In the genomic region with DNA sequence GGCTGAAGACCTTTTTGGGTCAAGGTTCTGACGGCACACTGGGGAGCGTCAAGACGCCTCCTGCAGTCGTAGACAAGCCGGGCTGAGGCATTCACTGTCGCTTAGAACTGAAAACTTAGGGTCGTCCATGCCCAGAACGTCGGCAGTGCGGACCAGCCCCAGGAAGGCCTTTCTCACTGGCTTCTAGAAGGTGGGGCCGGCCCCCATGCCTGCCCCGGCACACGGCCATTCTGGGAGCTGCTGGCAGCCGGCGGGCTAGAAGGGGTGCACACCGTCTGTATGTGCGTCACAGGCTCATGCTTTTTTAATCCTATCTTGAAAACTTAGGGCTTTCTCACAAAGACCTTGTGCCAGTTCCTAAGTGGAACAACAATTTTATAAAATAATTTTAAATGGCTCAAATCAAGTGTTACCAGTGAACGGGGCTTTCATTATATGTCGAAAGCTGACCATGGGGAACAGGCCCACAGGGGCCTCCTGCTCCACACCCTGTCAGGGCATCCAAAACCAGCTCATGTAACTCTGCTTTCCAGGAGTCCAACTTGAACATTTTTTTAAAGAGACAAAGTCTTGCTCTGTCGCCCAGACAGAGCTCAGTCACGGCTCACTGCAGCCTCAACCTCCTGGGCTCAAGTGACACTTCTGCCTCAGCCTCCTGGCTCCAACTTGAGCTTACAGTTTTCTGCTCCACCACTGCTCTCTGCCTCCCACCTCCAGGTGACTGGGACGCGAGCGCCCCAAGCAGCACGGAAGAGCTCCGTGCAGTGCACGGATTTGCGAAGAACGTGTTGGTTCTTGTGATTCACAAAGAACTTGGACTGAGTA, we compare ENCODE assay signal across 10 cellular contexts.
DNase-seq lines count a peak whose midpoint lies in the region; ATAC-seq and TF ChIP-seq lines count a peak whose summit lies in the region.
"Had no signal": no experiment of that assay in that cellular context is flagged by ENCODE, and none has a peak within 500 bp of the region (broad histone marks: within the 10 kb centered on the region; RNA-seq: fewer than 3 reads in every experiment).

No MANE protein-coding gene starts in this region.

- peak overlapping the region; percentile 2; the same call in 1 of the 2 replicates for H3K4me3 ChIP-seq in GM23248
- no peak overlapping the region for H3K4me3 ChIP-seq in retinal pigment epithelial cell (ENCODE audit: low read length)
- H3K4me3 ChIP-seq: lung had no signal

- intact Hi-C loops in activated B cell treated with CpG ODN at 0.5 μM for 24 hours (cut with micrococcal nuclease), result no loop called here

- TF ChIP-seq CTCF in activated B cell treated with CpG ODN at 0.5 μM for 24 hours (IDR thresholded peaks at IDR 0.05) (no peak), retinal pigment epithelial cell (conservative IDR thresholded peaks at IDR 0.05; ENCODE audit: low read depth, low read length) (peak; percentile 38)

- no peaks in the 10 kb centered on the region for H3K27me3 ChIP-seq in GM23248 (replicated peaks; ENCODE audit: insufficient read depth)

- WGBS in GM23248 (ENCODE audit: low coverage in 1 of 2, low lambda C conversion rate in 2 of 2, missing lambda C conversion rate in 2 of 2), 2 experiments, result 18 to 24% methylated on average over 29 of the region's 29 CpGs

- no peak overlapping the region for H3K4me3 Mint-ChIP-seq in activated B cell treated with CpG ODN at 0.5 μM for 24 hours

- peak; percentile 19 for ATAC-seq in activated B cell treated with CpG ODN at 0.5 μM for 24 hours (ENCODE audit: low read depth)
- no peak for ATAC-seq in HG03108 (IDR thresholded peaks at IDR 0.05; ENCODE audit: unreplicated experiment)

- no peaks in the 10 kb centered on the region for H3K27me3 Mint-ChIP-seq in activated B cell treated with CpG ODN at 0.5 μM for 24 hours

- H3K4me1 ChIP-seq in GM23248 (ENCODE audit: insufficient read depth), result peaks cover 14% of the 10 kb centered on the region; the same call in 1 of the 2 replicates

- in situ Hi-C loops in GM23248 (cut with MboI), result no loop called here

- POLR2A ChIA-PET in activated B cell treated with CpG ODN at 0.5 μM for 24 hours (lab: Charles Lee), result interaction anchor here (1.5 to 1.9 kb wide), 2 partner anchors 98 to 109 kb away, joined by 3 to 6 read pairs; no protein-coding TSS in a partner anchor

- peaks cover 84% of the 10 kb centered on the region for H4K20me1 ChIP-seq in GM23248 (ENCODE audit: insufficient read depth)

- H3K4me2 ChIP-seq in GM23248 (ENCODE audit: unreplicated experiment), result peak overlapping the region; percentile 18

- H3K4me1 Mint-ChIP-seq in activated B cell treated with CpG ODN at 0.5 μM for 24 hours, result peaks cover 93% of the 10 kb centered on the region

- DNase-seq in GM23248 (peak; percentile 73), activated B cell treated with CpG ODN at 0.5 μM for 24 hours (no peak), glomerular visceral epithelial cell (ENCODE audit: extremely low spot score) (peak; percentile 44), retinal pigment epithelial cell (ENCODE audit: low read depth) (peak; percentile 83), NCI-H2227 (lab: John Stamatoyannopoulos, UW; ENCODE audit: unreplicated experiment) (no peak), DMS53 (lab: John Stamatoyannopoulos, UW) (no peak), NCI-H1436 treated with DMSO at 0.1 percent for 48 hours (lab: John Stamatoyannopoulos, UW) (no peak)
- DNase-seq: EL had no signal

- no peaks in the 10 kb centered on the region for H3K36me3 ChIP-seq in GM23248 (ENCODE audit: low read depth)

- H3K27ac ChIP-seq in GM23248, result peak overlapping the region; percentile 36

- H3K27ac Mint-ChIP-seq in activated B cell treated with CpG ODN at 0.5 μM for 24 hours, result no peak overlapping the region

- H3K36me3 Mint-ChIP-seq in activated B cell treated with CpG ODN at 0.5 μM for 24 hours (ENCODE audit: low read depth), result peaks cover 27% of the 10 kb centered on the region

- H3K9me2 ChIP-seq in GM23248 (ENCODE audit: insufficient read depth), result no peaks in the 10 kb centered on the region

- no peak overlapping the region for H2AFZ ChIP-seq in GM23248

- no peaks in the 10 kb centered on the region for H3K9me3 Mint-ChIP-seq in activated B cell treated with CpG ODN at 0.5 μM for 24 hours

- H3K79me2 ChIP-seq in GM23248 (ENCODE audit: insufficient read depth), result peaks cover 100% of the 10 kb centered on the region

- no peaks in the 10 kb centered on the region for H3F3A ChIP-seq in GM23248 (ENCODE audit: insufficient read depth)

- peak overlapping the region; percentile 41 for H3K9ac ChIP-seq in GM23248

- CTCF ChIA-PET in activated B cell treated with CpG ODN at 0.5 μM for 24 hours (lab: Charles Lee), result no interaction called here

- no peaks in the 10 kb centered on the region for H3K9me3 ChIP-seq in GM23248 (ENCODE audit: low read depth)

Comparison
In these comparisons a context has a peak if more than half of its experiments do, and no peak if none do; other contexts are left out.
1. DNase-seq: peak in GM23248 (single experiment), glomerular visceral epithelial cell (single experiment) and retinal pigment epithelial cell (single experiment); none in activated B cell treated with CpG ODN at 0.5 μM for 24 hours (single experiment), NCI-H2227 (single experiment), DMS53 (single experiment) and NCI-H1436 treated with DMSO at 0.1 percent for 48 hours (single experiment).